17 cellular contexts compared by ENCODE assay signal in the genomic region with DNA sequence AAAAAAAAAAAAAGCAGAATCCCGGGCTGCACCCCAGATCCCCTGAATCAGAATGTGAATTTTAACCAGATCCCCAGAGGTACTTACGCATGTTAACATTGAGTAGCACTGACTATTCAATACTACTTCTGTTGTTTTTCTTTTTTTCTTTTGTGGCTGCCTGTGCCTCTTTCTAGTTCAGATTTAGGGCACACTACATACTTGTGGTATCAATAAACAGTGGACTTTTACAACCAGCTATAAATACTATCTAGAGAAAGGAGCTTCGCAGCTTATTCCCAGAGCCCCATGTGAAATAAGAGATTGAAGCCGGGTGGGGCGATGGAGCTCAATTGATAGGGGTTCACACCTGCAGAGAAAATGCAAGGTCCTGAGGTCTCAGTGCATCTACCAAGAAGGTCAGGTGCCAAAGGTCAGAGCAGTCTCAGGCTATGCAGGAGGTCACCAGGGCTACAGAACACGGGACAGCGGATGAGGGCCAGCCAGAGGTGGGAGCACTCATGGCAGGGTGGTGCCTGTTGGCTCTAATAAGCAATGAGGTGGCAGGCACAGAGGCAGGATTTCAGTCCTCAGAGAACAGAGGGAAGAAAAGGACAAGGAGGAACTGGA. TPM values are rescaled to one million over a fixed set of nuclear protein-coding genes. Genes with fewer than 3 reads are reported as not detected.
DNase-seq lines count a peak whose midpoint lies in the region; ATAC-seq and TF ChIP-seq lines count a peak whose summit lies in the region.
"Had no signal": no experiment of that assay in that cellular context is flagged by ENCODE, and none has a peak within 500 bp of the region (broad histone marks: within the 10 kb centered on the region; RNA-seq: fewer than 3 reads in every experiment).

No MANE protein-coding gene starts in this region.

- H3K27ac ChIP-seq in RWPE1, result peak overlapping the region; percentile 74
- peak overlapping the region; percentile 99 for H3K27ac ChIP-seq in hepatocyte
- H3K27ac ChIP-seq in brain microvascular endothelial cell, result no peak overlapping the region
- H3K27ac ChIP-seq: adrenal gland, ovary had no signal

- peak overlapping the region; percentile 18 for H3K9ac ChIP-seq in skeletal muscle satellite cell (ENCODE audit: low read depth, low read length)

- no peaks in the 10 kb centered on the region for H3K9me2 ChIP-seq in hepatocyte (replicated peaks; ENCODE audit: insufficient read depth)

- peaks cover 39% of the 10 kb centered on the region for H3K79me2 ChIP-seq in hepatocyte

- no peaks in the 10 kb centered on the region for H4K20me1 ChIP-seq in hepatocyte (ENCODE audit: insufficient read depth, poor library complexity, severe bottlenecking)

- H3K36me3 ChIP-seq in BJ (ENCODE audit: control insufficient read depth, insufficient read depth, low read length) (no peaks in the 10 kb centered on the region), hepatocyte (replicated peaks; ENCODE audit: insufficient read depth, low read depth) (no peaks in the 10 kb centered on the region), skeletal muscle satellite cell (ENCODE audit: insufficient read depth, low read length) (no peaks in the 10 kb centered on the region), brain microvascular endothelial cell (replicated peaks) (no peaks in the 10 kb centered on the region)
- H3K36me3 ChIP-seq: adrenal gland, ovary had no signal

- no peak overlapping the region for H2AFZ ChIP-seq in hepatocyte

- CTCF ChIA-PET in BJ (lab: Yijun Ruan, JAX), result interaction anchor here (0.6 to 1.2 kb wide), 3 partner anchors 15 to 34 kb away, joined by 3 to 5 read pairs (median 3); no protein-coding TSS in a partner anchor
- CTCF ChIA-PET in RWPE1 (lab: Yijun Ruan, JAX), result interaction anchor here (0.7 kb wide), 2 partner anchors 11 to 45 kb away, joined by 3 to 4 read pairs; no protein-coding TSS in a partner anchor

- POLR2A ChIA-PET in BJ (lab: Charles Lee) (no interaction called here), RWPE1 (lab: Yijun Ruan, JAX; ENCODE audit: low non-redundant PET) (interaction anchor here (0.7 kb wide), 1 partner anchor 12 kb away, joined by 12 read pairs; no protein-coding TSS in a partner anchor)

- H3K27me3 ChIP-seq in BJ (ENCODE audit: control insufficient read depth, insufficient read depth, low read length) (no peaks in the 10 kb centered on the region), hepatocyte (no peaks in the 10 kb centered on the region), skeletal muscle satellite cell (ENCODE audit: control insufficient read depth, insufficient read depth, low read length) (no peaks in the 10 kb centered on the region), brain microvascular endothelial cell (replicated peaks) (no peaks in the 10 kb centered on the region)
- H3K27me3 ChIP-seq: adrenal gland, ovary had no signal

- WGBS in hepatocyte (ENCODE audit: low lambda C conversion rate, missing lambda C conversion rate), result 62% methylated on average over 7 of the region's 7 CpGs

- H3K4me1 ChIP-seq in hepatocyte (ENCODE audit: insufficient read depth) (peaks cover 76% of the 10 kb centered on the region), skeletal muscle satellite cell (ENCODE audit: control insufficient read depth, insufficient read depth, low read length) (peaks cover 33% of the 10 kb centered on the region)
- H3K4me1 ChIP-seq: adrenal gland had no signal

- peak overlapping the region; percentile 34 for H3K4me2 ChIP-seq in hepatocyte
- no peak overlapping the region for H3K4me2 ChIP-seq in skeletal muscle satellite cell (ENCODE audit: low read length)

- in situ Hi-C loops in brain microvascular endothelial cell (cut with HindIII; ENCODE audit: low pct_ligation_motif_present, low sequenced_read_pairs), result no loop called here

- DNase-seq in BJ (ENCODE audit: low read depth) (peak; percentile 35), RWPE1 (ENCODE audit: low spot score) (no peak), hepatocyte (ENCODE audit: low spot score) (peak; percentile 37), superior temporal gyrus (ENCODE audit: extremely low spot score) (no peak), brain microvascular endothelial cell (no peak)
- DNase-seq in stimulated activated CD4-positive, alpha-beta T cell treated with anti-CD3 and anti-CD28 coated beads, Interleukin-2, amount 100 ng/mL, for 24 hours, result no peak
- DNase-seq: activated effector memory CD4-positive, alpha-beta T cell treated with anti-CD3 and anti-CD28 coated beads, Interleukin-2, amount 50 U/mL, for 16 hours; adrenal gland; mucosa of descending colon; NCI-H187 treated with DMSO at 0.1 percent for 48 hours; NCI-H446 treated with DMSO at 0.1 percent for 48 hours; ovary; SHP77 treated with DMSO at 0.1 percent for 48 hours; stimulated activated CD4-positive, alpha-beta T cell treated with anti-CD3 and anti-CD28 coated beads, Interleukin-12 subunit alpha, Interleukin-12 subunit beta, amount 100 ng/mL, for 4 hours; stimulated activated naive CD4-positive, alpha-beta T cell had no signal

- H3K9me3 ChIP-seq in hepatocyte (ENCODE audit: low read depth) (no peaks in the 10 kb centered on the region), skeletal muscle satellite cell (replicated peaks; ENCODE audit: low read length) (no peaks in the 10 kb centered on the region)
- H3K9me3 ChIP-seq: adrenal gland, mucosa of descending colon, ovary had no signal

- TF ChIP-seq CTCF in BJ (IDR thresholded peaks at IDR 0.05; ENCODE audit: insufficient read depth, low read depth, low read length) (no peak), RWPE1 (conservative IDR thresholded peaks at IDR 0.05; ENCODE audit: low read depth) (no peak), hepatocyte (IDR thresholded peaks at IDR 0.05; ENCODE audit: poor library complexity) (no peak), brain microvascular endothelial cell (IDR thresholded peaks at IDR 0.05; ENCODE audit: low read depth, low read length, missing control alignments) (no peak)

- no peak overlapping the region for H3K4me3 ChIP-seq in BJ (ENCODE audit: low read depth, low read length)
- H3K4me3 ChIP-seq in hepatocyte, result no peak overlapping the region
- no peak overlapping the region for H3K4me3 ChIP-seq in skeletal muscle satellite cell (ENCODE audit: low read length)
- no peak overlapping the region for H3K4me3 ChIP-seq in brain microvascular endothelial cell (ENCODE audit: low read depth, low read length)
- H3K4me3 ChIP-seq: adrenal gland, mucosa of descending colon, ovary had no signal

- ATAC-seq in HG03045 (IDR thresholded peaks at IDR 0.05; ENCODE audit: unreplicated experiment), result no peak

RNA-seq across cellular contexts. Expression of gene WWC1, which starts 22.3 kb away (rescaled TPM):
- polyA plus RNA-seq in BJ (2011; rRNA removed) (1.4 TPM in 2 replicates), hepatocyte (21.5 and 27.8 TPM in 2 replicates)
- 2.3 and 2.7 TPM in 2 replicates for polyA minus RNA-seq in BJ (2011; rRNA and poly(A)+ RNA removed)
- total RNA-seq in hepatocyte, result 22.6 and 27.6 TPM in 2 replicates
- 3.5 and 5.1 TPM in 2 replicates for total RNA-seq in skeletal muscle satellite cell (2012; rRNA removed)

Comparison
In these comparisons a context has a peak if more than half of its experiments do, and no peak if none do; other contexts are left out.
1. DNase-seq: peak in BJ (single experiment) and hepatocyte (single experiment); none in RWPE1 (single experiment), superior temporal gyrus (single experiment), brain microvascular endothelial cell (single experiment) and stimulated activated CD4-positive, alpha-beta T cell treated with anti-CD3 and anti-CD28 coated beads, Interleukin-2, amount 100 ng/mL, for 24 hours (0 of 2).